9 cellular contexts compared by ENCODE assay signal in the genomic region with DNA sequence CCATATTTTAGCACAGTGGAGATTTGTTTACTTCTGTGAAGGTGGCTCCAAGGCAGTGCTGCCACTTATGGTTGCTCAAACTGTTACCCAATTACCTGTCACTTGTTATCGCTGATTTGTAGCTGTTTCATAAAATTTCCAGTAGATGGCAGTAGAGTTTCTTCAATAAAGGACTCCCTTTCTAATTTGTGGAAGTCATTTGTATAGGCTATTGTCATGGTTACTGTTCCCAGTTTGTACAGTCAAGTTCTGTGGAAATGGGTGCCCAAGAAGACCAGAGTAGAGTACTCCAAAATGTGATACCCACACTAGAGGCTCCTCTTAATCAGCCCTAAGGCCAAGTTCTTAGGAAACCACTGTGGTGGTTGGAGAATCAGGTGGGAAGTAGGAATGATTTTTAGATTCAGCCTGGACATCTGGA.
DNase-seq lines count a peak whose midpoint lies in the region; ATAC-seq and TF ChIP-seq lines count a peak whose summit lies in the region.
"Had no signal": no experiment of that assay in that cellular context is flagged by ENCODE, and none has a peak within 500 bp of the region (broad histone marks: within the 10 kb centered on the region; RNA-seq: fewer than 3 reads in every experiment).

No MANE protein-coding gene starts in this region.

- H3K4me1 ChIP-seq in SK-N-SH (ENCODE audit: control insufficient read depth in 1 of 2, insufficient read depth in 2 of 2, low read depth in 1 of 2, low read length in 1 of 2) = no peaks in the 10 kb centered on the region; a peak in 1 of 4 replicates

- H3F3A ChIP-seq in SK-N-SH (replicated peaks; ENCODE audit: insufficient read depth) (peaks cover 5% of the 10 kb centered on the region), neural cell (ENCODE audit: insufficient read depth, low read length, poor library complexity, severe bottlenecking) (no peaks in the 10 kb centered on the region)

- H3K27me3 ChIP-seq in SK-N-SH (ENCODE audit: insufficient read depth) (no peaks in the 10 kb centered on the region), neural cell (ENCODE audit: insufficient read depth, low read depth, low read length) (no peaks in the 10 kb centered on the region)

- H3K4me1 Mint-ChIP-seq in natural killer cell = no peaks in the 10 kb centered on the region
- no peaks in the 10 kb centered on the region for H3K4me1 Mint-ChIP-seq in natural killer cell treated with Interleukin-12 subunit alpha and Interleukin-12 subunit beta and Interleukin-15 and Interleukin-18, amount 100 ng/mL, for 72 hours (ENCODE audit: low read depth in 2 of 2)

- H3K4me2 ChIP-seq in SK-N-SH (no peak overlapping the region), neural cell (ENCODE audit: low read length) (no peak overlapping the region)

- H3K4me3 ChIP-seq in SK-N-SH (ENCODE audit: low read depth in 2 of 2, low read length in 1 of 2) (no peak overlapping the region), neural cell (ENCODE audit: low read length) (no peak overlapping the region)

- no peaks in the 10 kb centered on the region for H3K9me3 Mint-ChIP-seq in natural killer cell
- no peaks in the 10 kb centered on the region for H3K9me3 Mint-ChIP-seq in natural killer cell treated with Interleukin-12 subunit alpha and Interleukin-12 subunit beta and Interleukin-15 and Interleukin-18, amount 100 ng/mL, for 72 hours

- CTCF ChIA-PET in SK-N-SH (lab: Yijun Ruan, JAX) = interaction anchor here (0.6 to 7.7 kb wide), 32 partner anchors 10 to 753 kb away, joined by 3 to 68 read pairs (median 4); no protein-coding TSS in a partner anchor

- H3K79me2 ChIP-seq in SK-N-SH (ENCODE audit: insufficient read depth) = peaks cover 19% of the 10 kb centered on the region; the same call in 1 of the 2 replicates
- H3K79me2 ChIP-seq in neural cell (replicated peaks; ENCODE audit: insufficient read depth, low read length) = peaks cover 4% of the 10 kb centered on the region

- H3K9ac ChIP-seq in SK-N-SH (no peak overlapping the region), neural cell (ENCODE audit: low read length) (no peak overlapping the region)

- peak in 2 of 3 donors; percentile 41 to 45 for ATAC-seq in natural killer cell
- ATAC-seq in natural killer cell treated with Interleukin-12 subunit alpha and Interleukin-12 subunit beta and Interleukin-15 and Interleukin-18, amount 100 ng/mL, for 72 hours = no peak
- ATAC-seq in HG02763 (IDR thresholded peaks at IDR 0.05; ENCODE audit: unreplicated experiment) = peak; percentile 64

- H3K36me3 Mint-ChIP-seq in natural killer cell = no peaks in the 10 kb centered on the region
- H3K36me3 Mint-ChIP-seq in natural killer cell treated with Interleukin-12 subunit alpha and Interleukin-12 subunit beta and Interleukin-15 and Interleukin-18, amount 100 ng/mL, for 72 hours = no peaks in the 10 kb centered on the region

- no peak for TF ChIP-seq EP300 in SK-N-SH (IDR thresholded peaks at IDR 0.05; ENCODE audit: borderline replicate concordance in 1 of 2, low read depth in 1 of 2, low read length in 1 of 2)
- no peak for TF ChIP-seq EP300 in neural cell (conservative IDR thresholded peaks at IDR 0.05; ENCODE audit: poor library complexity, severe bottlenecking)

- peaks cover 4 to 13% of the 10 kb centered on the region in 2 donors for H3K27me3 Mint-ChIP-seq in natural killer cell (ENCODE audit: low read depth in 2 of 2)
- peaks cover 6 to 11% of the 10 kb centered on the region in 2 donors for H3K27me3 Mint-ChIP-seq in natural killer cell treated with Interleukin-12 subunit alpha and Interleukin-12 subunit beta and Interleukin-15 and Interleukin-18, amount 100 ng/mL, for 72 hours

- peak; percentile 85 for TF ChIP-seq RAD21 in SK-N-SH (IDR thresholded peaks at IDR 0.05; ENCODE audit: low read length)
- TF ChIP-seq RAD21 in neural cell (conservative IDR thresholded peaks at IDR 0.05) = peak; percentile 90

- H2AFZ ChIP-seq in SK-N-SH (ENCODE audit: low read depth) = no peak overlapping the region
- H2AFZ ChIP-seq in neural cell (ENCODE audit: low read depth, low read length) = no peak overlapping the region

- H4K20me1 ChIP-seq in SK-N-SH (ENCODE audit: insufficient read depth) (no peaks in the 10 kb centered on the region), neural cell (ENCODE audit: insufficient read depth) (no peaks in the 10 kb centered on the region)

- DNase-seq in natural killer cell (no peak), NCI-H1417 treated with DMSO at 0.1 percent for 48 hours (lab: John Stamatoyannopoulos, UW) (peak; percentile 37), SK-N-SH (peak; percentile 50), fibroblast of gingiva (ENCODE audit: low read depth) (peak; percentile 89), activated gamma-delta T cell treated with Interleukin-2 at 50 U/mL for 16 hours (no peak)
- DNase-seq in natural killer cell treated with Interleukin-12 subunit alpha and Interleukin-12 subunit beta and Interleukin-15 and Interleukin-18, amount 100 ng/mL, for 72 hours (ENCODE audit: low spot score) = no peak

- no peak overlapping the region for H3K4me3 Mint-ChIP-seq in natural killer cell
- no peak overlapping the region for H3K4me3 Mint-ChIP-seq in natural killer cell treated with Interleukin-12 subunit alpha and Interleukin-12 subunit beta and Interleukin-15 and Interleukin-18, amount 100 ng/mL, for 72 hours

- H3K36me3 ChIP-seq in SK-N-SH (replicated peaks in 1 of 2; ENCODE audit: control insufficient read depth in 1 of 2, insufficient read depth in 2 of 2, low read length in 1 of 2) = no peaks in the 10 kb centered on the region
- no peaks in the 10 kb centered on the region for H3K36me3 ChIP-seq in neural cell (ENCODE audit: insufficient read depth, low read length)

- POLR2A ChIA-PET in SK-N-SH (lab: Yijun Ruan, JAX) = no interaction called here

- no peaks in the 10 kb centered on the region for H3K9me3 ChIP-seq in SK-N-SH
- H3K9me3 ChIP-seq in neural cell (ENCODE audit: low read length) = no peaks in the 10 kb centered on the region

- TF ChIP-seq CTCF in natural killer cell (IDR thresholded peaks at IDR 0.05) (peak; percentile 62), SK-N-SH (IDR thresholded peaks at IDR 0.05) (peak; percentile 85), neural cell (IDR thresholded peaks at IDR 0.05; ENCODE audit: poor library complexity, severe bottlenecking) (peak; percentile 92)

- H3K27ac Mint-ChIP-seq in natural killer cell = no peak overlapping the region
- no peak overlapping the region for H3K27ac Mint-ChIP-seq in natural killer cell treated with Interleukin-12 subunit alpha and Interleukin-12 subunit beta and Interleukin-15 and Interleukin-18, amount 100 ng/mL, for 72 hours

- H3K27ac ChIP-seq in SK-N-SH (ENCODE audit: low read depth in 2 of 2, low read length in 1 of 2) (no peak overlapping the region), neural cell (ENCODE audit: low read length) (no peak overlapping the region)
- H3K27ac ChIP-seq: epithelial cell of prostate had no signal

- H3K9me2 ChIP-seq in SK-N-SH (no peaks in the 10 kb centered on the region), neural cell (ENCODE audit: insufficient read depth, low read length) (no peaks in the 10 kb centered on the region)

- intact Hi-C loops in natural killer cell (cut with micrococcal nuclease) = loop anchor here (2.0 kb wide), 1 partner anchor 190 kb away; no protein-coding TSS in a partner anchor

- 0% methylated on average over 1 of the region's 1 CpG for WGBS in SK-N-SH (ENCODE audit: low lambda C conversion rate)

TF ChIP-seq in SK-N-SH, 30 proteins besides CTCF, POLR2A, EP300 and RAD21 (continues in another document):
- TF ChIP-seq CHD2 (IDR thresholded peaks at IDR 0.05; ENCODE audit: low read length, partially characterized antibody) (no peak), RXRA (IDR thresholded peaks at IDR 0.05; ENCODE audit: borderline replicate concordance, low read depth) (no peak), EZH2phosphoT487 (IDR thresholded peaks at IDR 0.05; ENCODE audit: borderline replicate concordance, low read depth) (no peak), SMC3 (IDR thresholded peaks at IDR 0.05; ENCODE audit: low read depth, low read length) (peak; percentile 55)
- TF ChIP-seq, protein P1, sequence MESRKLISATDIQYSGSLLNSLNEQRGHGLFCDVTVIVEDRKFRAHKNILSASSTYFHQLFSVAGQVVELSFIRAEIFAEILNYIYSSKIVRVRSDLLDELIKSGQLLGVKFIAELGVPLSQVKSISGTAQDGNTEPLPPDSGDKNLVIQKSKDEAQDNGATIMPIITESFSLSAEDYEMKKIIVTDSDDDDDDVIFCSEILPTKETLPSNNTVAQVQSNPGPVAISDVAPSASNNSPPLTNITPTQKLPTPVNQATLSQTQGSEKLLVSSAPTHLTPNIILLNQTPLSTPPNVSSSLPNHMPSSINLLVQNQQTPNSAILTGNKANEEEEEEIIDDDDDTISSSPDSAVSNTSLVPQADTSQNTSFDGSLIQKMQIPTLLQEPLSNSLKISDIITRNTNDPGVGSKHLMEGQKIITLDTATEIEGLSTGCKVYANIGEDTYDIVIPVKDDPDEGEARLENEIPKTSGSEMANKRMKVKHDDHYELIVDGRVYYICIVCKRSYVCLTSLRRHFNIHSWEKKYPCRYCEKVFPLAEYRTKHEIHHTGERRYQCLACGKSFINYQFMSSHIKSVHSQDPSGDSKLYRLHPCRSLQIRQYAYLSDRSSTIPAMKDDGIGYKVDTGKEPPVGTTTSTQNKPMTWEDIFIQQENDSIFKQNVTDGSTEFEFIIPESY (IDR thresholded peaks at IDR 0.05; ENCODE audit: borderline replicate concordance, low read depth) = no peak

TF ChIP-seq in neural cell, 6 proteins besides CTCF, POLR2A, EP300 and RAD21:
- TF ChIP-seq MXI1 (conservative IDR thresholded peaks at IDR 0.05; ENCODE audit: poor library complexity, severe bottlenecking) (no peak), SMC3 (conservative IDR thresholded peaks at IDR 0.05; ENCODE audit: poor library complexity) (peak; percentile 85)

Comparison
In these comparisons a context has a peak if more than half of its experiments do, and no peak if none do; other contexts are left out.
1. ATAC-seq: peak in natural killer cell (2 of 3) and HG02763 (single experiment); none in natural killer cell treated with Interleukin-12 subunit alpha and Interleukin-12 subunit beta and Interleukin-15 and Interleukin-18, amount 100 ng/mL, for 72 hours (0 of 2).
2. DNase-seq: peak in NCI-H1417 treated with DMSO at 0.1 percent for 48 hours (single experiment), SK-N-SH (single experiment) and fibroblast of gingiva (single experiment); none in natural killer cell (single experiment), natural killer cell treated with Interleukin-12 subunit alpha and Interleukin-12 subunit beta and Interleukin-15 and Interleukin-18, amount 100 ng/mL, for 72 hours (single experiment) and activated gamma-delta T cell treated with Interleukin-2 at 50 U/mL for 16 hours (single experiment).
3. Peak in every context shown above with its lines, with median percentiles within 50 percentile points of each other: CTCF ChIP-seq.